Comparison of ENCODE assay signal across 2 cellular contexts in the genomic region with DNA sequence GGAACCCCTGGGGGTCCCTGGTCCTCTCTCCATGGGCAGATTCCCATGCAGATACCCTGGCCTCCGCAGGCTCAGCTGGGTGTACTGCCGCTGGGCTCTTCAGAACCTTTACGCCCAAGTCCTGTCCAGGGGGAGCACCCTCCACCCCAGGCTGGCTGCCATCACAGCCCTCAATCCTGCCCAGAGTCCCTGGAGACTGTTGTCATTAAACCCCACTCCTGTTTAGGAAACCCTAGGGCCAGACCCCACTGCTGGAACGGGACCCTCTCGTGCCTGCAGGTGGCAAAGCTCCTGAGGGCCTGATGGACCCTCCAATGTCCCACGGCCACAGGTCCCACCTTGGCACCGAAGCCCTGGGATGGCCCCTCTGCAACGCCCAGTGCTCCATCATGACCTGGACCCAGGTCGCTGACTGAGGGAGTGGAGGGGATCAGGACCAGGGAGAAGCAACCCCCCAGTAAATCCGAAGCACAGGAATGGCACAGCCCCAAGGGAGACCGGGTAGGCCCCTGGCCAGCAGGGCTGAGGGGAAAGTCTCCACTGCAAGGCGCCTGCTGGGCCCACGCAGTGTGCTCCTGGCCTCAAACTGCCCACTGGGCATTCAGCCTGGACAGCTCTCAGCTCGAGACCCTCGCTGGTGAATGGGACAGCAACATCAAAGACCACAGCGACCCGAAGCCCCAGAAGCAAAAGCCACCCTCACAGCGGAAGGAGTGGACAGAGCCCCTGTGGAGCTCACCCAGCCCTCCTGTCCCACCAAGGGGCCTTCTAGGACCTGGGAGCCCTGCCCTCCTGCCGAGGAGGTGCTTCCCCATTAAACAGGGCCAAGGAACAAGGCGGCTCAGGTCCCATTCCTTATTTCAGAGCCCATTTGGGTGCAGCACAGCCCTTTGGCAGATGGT.
TF ChIP-seq lines count a peak whose summit lies in the region.

No MANE protein-coding gene starts in this region.

TF ChIP-seq in SK-N-SH, 30 proteins besides CTCF, POLR2A, EP300 and RAD21 (continued from another document):
- no peak for TF ChIP-seq FOXM1 (IDR thresholded peaks at IDR 0.05; ENCODE audit: low read depth)
- no peak for TF ChIP-seq NRF1 (IDR thresholded peaks at IDR 0.05; ENCODE audit: low read depth, low read length)
- TF ChIP-seq, protein P1, sequence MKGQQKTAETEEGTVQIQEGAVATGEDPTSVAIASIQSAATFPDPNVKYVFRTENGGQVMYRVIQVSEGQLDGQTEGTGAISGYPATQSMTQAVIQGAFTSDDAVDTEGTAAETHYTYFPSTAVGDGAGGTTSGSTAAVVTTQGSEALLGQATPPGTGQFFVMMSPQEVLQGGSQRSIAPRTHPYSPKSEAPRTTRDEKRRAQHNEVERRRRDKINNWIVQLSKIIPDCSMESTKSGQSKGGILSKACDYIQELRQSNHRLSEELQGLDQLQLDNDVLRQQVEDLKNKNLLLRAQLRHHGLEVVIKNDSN (IDR thresholded peaks at IDR 0.05; ENCODE audit: borderline replicate concordance, low read depth): no peak
- no peak for TF ChIP-seq RXRA (IDR thresholded peaks at IDR 0.05; ENCODE audit: borderline replicate concordance, low read depth)
- no peak for TF ChIP-seq TEAD4 (IDR thresholded peaks at IDR 0.05; ENCODE audit: borderline replicate concordance, insufficient read depth)

TF ChIP-seq in SK-N-SH treated with all-trans-retinoic acid at 6 μM for 48 hours, 23 proteins besides CTCF, POLR2A, EP300 and RAD21 (continued from another document):
- no peak for TF ChIP-seq TSHZ2 (CRISPR knock-in tag; IDR thresholded peaks at IDR 0.05)
- TF ChIP-seq TOX (CRISPR knock-in tag; IDR thresholded peaks at IDR 0.05; ENCODE audit: borderline replicate concordance): no peak
- TF ChIP-seq ZNF565 (CRISPR knock-in tag; conservative IDR thresholded peaks at IDR 0.05; ENCODE audit: low read depth): no peak
